Comparison of ENCODE assay signal across 8 cellular contexts in genomic region chr7:99409814-99410213, GRCh38. TPM values are rescaled to one million over a fixed set of nuclear protein-coding genes. Genes with fewer than 3 reads are reported as not detected.
DNase-seq lines count a peak whose midpoint lies in the region; ATAC-seq and TF ChIP-seq lines count a peak whose summit lies in the region.

No MANE protein-coding gene starts in this region.

- no peak overlapping the region for H3K27ac Mint-ChIP-seq in GM23338

- H3F3A ChIP-seq in GM23338 (replicated peaks; ENCODE audit: low read depth): peaks cover 39% of the 10 kb centered on the region

- peaks cover 21% of the 10 kb centered on the region for H3K4me1 Mint-ChIP-seq in GM23338

- 37% methylated on average over 3 of the region's 3 CpGs for WGBS in esophagus muscularis mucosa

- no peaks in the 10 kb centered on the region for H3K9me3 ChIP-seq in esophagus muscularis mucosa

- H3K4me1 ChIP-seq in GM23338 (ENCODE audit: insufficient read depth): peaks cover 21% of the 10 kb centered on the region
- H3K4me1 ChIP-seq in esophagus muscularis mucosa: peaks cover 40 to 51% (median 47%) of the 10 kb centered on the region in 4 donors

- TF ChIP-seq POLR2A in esophagus muscularis mucosa (IDR thresholded peaks at IDR 0.05; ENCODE audit: low read depth) (no peak), GM18505 (IDR thresholded peaks at IDR 0.05; ENCODE audit: borderline replicate concordance, extremely low read depth, insufficient read depth, insufficient read length) (no peak)

- no peaks in the 10 kb centered on the region; the same call in 2 of the 3 replicates for H3K9me3 Mint-ChIP-seq in GM23338

- TF ChIP-seq CTCF in GM23338 (conservative IDR thresholded peaks at IDR 0.05; ENCODE audit: low read depth in 2 of 2) (no peak), esophagus muscularis mucosa (IDR thresholded peaks at IDR 0.05) (no peak)

- H3K27me3 ChIP-seq in GM23338 (ENCODE audit: insufficient read depth) (no peaks in the 10 kb centered on the region), esophagus muscularis mucosa (no peaks in the 10 kb centered on the region)

- intact Hi-C loops in esophagus muscularis mucosa (cut with DNase I): loop anchor here (5.0 kb wide), 1 partner anchor 43 kb away; no protein-coding TSS in a partner anchor

- peaks cover 54% of the 10 kb centered on the region for H4K20me1 ChIP-seq in GM23338 (replicated peaks; ENCODE audit: insufficient read depth)

- H3K36me3 Mint-ChIP-seq in GM23338 (ENCODE audit: low read depth): peaks cover 60% of the 10 kb centered on the region

- ATAC-seq in GM23338: no peak
- ATAC-seq in GM18505 (IDR thresholded peaks at IDR 0.05; ENCODE audit: unreplicated experiment): no peak
- ATAC-seq in HG02852 (IDR thresholded peaks at IDR 0.05; ENCODE audit: unreplicated experiment): no peak

- H3K4me3 ChIP-seq in GM23338 (peak overlapping the region; percentile 88), esophagus muscularis mucosa (peak overlapping the region; percentile 93 to 100 (median 97))

- TF ChIP-seq EP300 in esophagus muscularis mucosa (IDR thresholded peaks at IDR 0.05): no peak

- DNase-seq in GM23338 (ENCODE audit: low spot score): no peak
- peak; percentile 25 for DNase-seq in RPMI8226
- DNase-seq in esophagus muscularis mucosa (ENCODE audit: extremely low spot score): no peak
- DNase-seq in renal cortical epithelial cell (ENCODE audit: low read depth): peak; percentile 17
- DNase-seq in OCI-M2 (lab: John Stamatoyannopoulos, UW; ENCODE audit: unreplicated experiment): no peak
- no peak for DNase-seq in NCI-H1048 (lab: John Stamatoyannopoulos, UW)

- H3K36me3 ChIP-seq in GM23338 (ENCODE audit: insufficient read depth) (peaks cover 39% of the 10 kb centered on the region), esophagus muscularis mucosa (peaks cover 30 to 52% (median 50%) of the 10 kb centered on the region in 4 donors)

- peak overlapping the region; percentile 95 for H3K4me3 Mint-ChIP-seq in GM23338

- H3K27me3 Mint-ChIP-seq in GM23338 (ENCODE audit: insufficient read depth, low read depth, poor library complexity): peaks cover 6% of the 10 kb centered on the region

- H3K27ac ChIP-seq in GM23338 (ENCODE audit: low read depth) (peak overlapping the region; percentile 69; the same call in 1 of the 2 replicates), esophagus muscularis mucosa (replicated peaks in 1 of 4) (peak overlapping the region; percentile 95 to 98 (median 95))

- H3K9me2 ChIP-seq in GM23338 (ENCODE audit: insufficient read depth): no peaks in the 10 kb centered on the region

- peak overlapping the region; percentile 90 for H3K4me2 ChIP-seq in GM23338

- peaks cover 61% of the 10 kb centered on the region for H3K79me2 ChIP-seq in GM23338 (replicated peaks; ENCODE audit: insufficient read depth)

- no peak overlapping the region for H2AFZ ChIP-seq in GM23338

TF ChIP-seq in GM23338, 12 proteins besides CTCF, POLR2A, EP300 and RAD21 (continues in another document):
- no peak for TF ChIP-seq NANOG (IDR thresholded peaks at IDR 0.05; ENCODE audit: borderline replicate concordance)
- no peak for TF ChIP-seq ZNF331 (CRISPR knock-in tag; IDR thresholded peaks at IDR 0.05; ENCODE audit: low read depth)
- no peak for TF ChIP-seq ZNF462 (CRISPR knock-in tag; IDR thresholded peaks at IDR 0.05)
- no peak for TF ChIP-seq JUNB (IDR thresholded peaks at IDR 0.05; ENCODE audit: unreplicated experiment)
- TF ChIP-seq EZH2 (IDR thresholded peaks at IDR 0.05; ENCODE audit: low read depth, unreplicated experiment): no peak

RNA-seq across cellular contexts. Expression of gene BUD31, which starts 1.0 kb away (rescaled TPM):
- total RNA-seq in GM23338 (2014; rRNA removed; shearing (Covaris generic)): 77.1 and 98.5 TPM in 2 replicates
- polyA plus RNA-seq in GM23338 (2016; fragmentation: Nextera tagmentation; extraction: Ambion mirVana): 227 and 247 TPM in 2 replicates
- 10 to 100 TPM; 61.8 to 82.0 (median 66.2) TPM for total RNA-seq in esophagus muscularis mucosa
- total RNA-seq in renal cortical epithelial cell: 77.7 and 128 TPM in 2 replicates

RNA-seq across cellular contexts. Expression of gene PDAP1, which starts 1.4 kb away (rescaled TPM):
- 93.1 and 125 TPM in 2 replicates for total RNA-seq in GM23338 (2014; rRNA removed; shearing (Covaris generic))
- polyA plus RNA-seq in GM23338 (2016; fragmentation: Nextera tagmentation; extraction: Ambion mirVana): 134 and 205 TPM in 2 replicates
- total RNA-seq in esophagus muscularis mucosa (100 to 1,000 TPM in 2 of 4 donors, 10 to 100 TPM in 2; 85.9 to 116 (median 99.9) TPM), renal cortical epithelial cell (77.4 and 89.1 TPM in 2 replicates)

RNA-seq across cellular contexts. Expression of gene PTCD1, which starts 28.8 kb away (rescaled TPM):
- 12.2 and 18.1 TPM in 2 replicates for total RNA-seq in GM23338 (2014; rRNA removed; shearing (Covaris generic))
- 10.7 and 13.4 TPM in 2 replicates for polyA plus RNA-seq in GM23338 (2016; fragmentation: Nextera tagmentation; extraction: Ambion mirVana)
- total RNA-seq in esophagus muscularis mucosa (10 to 100 TPM in 1 of 4 donors, 1 to 10 TPM in 3; 5.3 to 10.2 (median 7.6) TPM), renal cortical epithelial cell (6.7 and 8.7 TPM in 2 replicates)

RNA-seq across cellular contexts. Expression of gene CPSF4, which starts 28.9 kb away (rescaled TPM):
- total RNA-seq in GM23338 (2014; rRNA removed; shearing (Covaris generic)): 88.0 and 93.2 TPM in 2 replicates
- 33.4 and 34.3 TPM in 2 replicates for polyA plus RNA-seq in GM23338 (2016; fragmentation: Nextera tagmentation; extraction: Ambion mirVana)
- 10 to 100 TPM; 19.1 to 25.3 (median 20.8) TPM for total RNA-seq in esophagus muscularis mucosa
- 21.6 and 22.2 TPM in 2 replicates for total RNA-seq in renal cortical epithelial cell

RNA-seq across cellular contexts. Expression of gene ARPC1B, which starts 35.3 kb away (rescaled TPM):
- total RNA-seq in GM23338 (2014; rRNA removed; shearing (Covaris generic)): 93.2 and 132 TPM in 2 replicates
- polyA plus RNA-seq in GM23338 (2016; fragmentation: Nextera tagmentation; extraction: Ambion mirVana): 89.7 and 101 TPM in 2 replicates
- total RNA-seq in esophagus muscularis mucosa (100 to 1,000 TPM; 101 to 153 (median 134) TPM), renal cortical epithelial cell (565 and 690 TPM in 2 replicates)

Comparison
In these comparisons a context has a peak if more than half of its experiments do, and no peak if none do; other contexts are left out.
1. DNase-seq: peak in RPMI8226 (single experiment) and renal cortical epithelial cell (single experiment); none in GM23338 (single experiment), esophagus muscularis mucosa (single experiment), OCI-M2 (single experiment) and NCI-H1048 (single experiment).